In genomic region chr15:91099616-91100560, GRCh38 we compare ENCODE assay signal across 8 cellular contexts. TPM values are rescaled to one million over a fixed set of nuclear protein-coding genes. Genes with fewer than 3 reads are reported as not detected.
DNase-seq lines count a peak whose midpoint lies in the region; TF ChIP-seq lines count a peak whose summit lies in the region.

A gene with protein sequence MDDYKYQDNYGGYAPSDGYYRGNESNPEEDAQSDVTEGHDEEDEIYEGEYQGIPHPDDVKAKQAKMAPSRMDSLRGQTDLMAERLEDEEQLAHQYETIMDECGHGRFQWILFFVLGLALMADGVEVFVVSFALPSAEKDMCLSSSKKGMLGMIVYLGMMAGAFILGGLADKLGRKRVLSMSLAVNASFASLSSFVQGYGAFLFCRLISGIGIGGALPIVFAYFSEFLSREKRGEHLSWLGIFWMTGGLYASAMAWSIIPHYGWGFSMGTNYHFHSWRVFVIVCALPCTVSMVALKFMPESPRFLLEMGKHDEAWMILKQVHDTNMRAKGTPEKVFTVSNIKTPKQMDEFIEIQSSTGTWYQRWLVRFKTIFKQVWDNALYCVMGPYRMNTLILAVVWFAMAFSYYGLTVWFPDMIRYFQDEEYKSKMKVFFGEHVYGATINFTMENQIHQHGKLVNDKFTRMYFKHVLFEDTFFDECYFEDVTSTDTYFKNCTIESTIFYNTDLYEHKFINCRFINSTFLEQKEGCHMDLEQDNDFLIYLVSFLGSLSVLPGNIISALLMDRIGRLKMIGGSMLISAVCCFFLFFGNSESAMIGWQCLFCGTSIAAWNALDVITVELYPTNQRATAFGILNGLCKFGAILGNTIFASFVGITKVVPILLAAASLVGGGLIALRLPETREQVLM (plus strand): TSS chr15:91100257. CDS start chr15:91226264, 126,007 bp downstream.

- no peak for TF ChIP-seq CTCF in Calu3 (IDR thresholded peaks at IDR 0.05; ENCODE audit: unreplicated experiment)
- TF ChIP-seq CTCF in fibroblast of mammary gland (conservative IDR thresholded peaks at IDR 0.05; ENCODE audit: control insufficient read depth, insufficient read depth, low read depth, low read length) = peak; percentile 12
- no peak for TF ChIP-seq CTCF in nephron progenitor cell (IDR thresholded peaks at IDR 0.05)
- TF ChIP-seq CTCF in suprapubic skin (IDR thresholded peaks at IDR 0.05) = peak in 1 of 2 donors; percentile 6

- H3K27ac ChIP-seq in GM23248 = no peak within 1 kb of the TSS
- no peak within 1 kb of the TSS for H3K27ac ChIP-seq in suprapubic skin

- H3K4me3 ChIP-seq in GM23248 (peak within 1 kb of the TSS; percentile 71), fibroblast of mammary gland (ENCODE audit: control insufficient read depth, low read depth, low read length) (no peak within 1 kb of the TSS), suprapubic skin (peak within 1 kb of the TSS; percentile 61)

- H3K36me3 Mint-ChIP-seq in Calu3 (ENCODE audit: insufficient read depth, unreplicated experiment) (peaks cover 9% of the 10 kb centered on the region), nephron progenitor cell (ENCODE audit: low read depth) (no peaks in the 10 kb centered on the region)

- peak within 1 kb of the TSS; percentile 79 for H3K4me3 Mint-ChIP-seq in Calu3 (ENCODE audit: low read depth, unreplicated experiment)
- H3K4me3 Mint-ChIP-seq in nephron progenitor cell = peak within 1 kb of the TSS; percentile 80

- peaks cover 73% of the 10 kb centered on the region for H3K27me3 Mint-ChIP-seq in Calu3 (ENCODE audit: unreplicated experiment)
- peaks cover 97% of the 10 kb centered on the region for H3K27me3 Mint-ChIP-seq in nephron progenitor cell (ENCODE audit: low read depth, poor library complexity)

- no peaks in the 10 kb centered on the region for H3K36me3 ChIP-seq in GM23248 (ENCODE audit: low read depth)
- no peaks in the 10 kb centered on the region for H3K36me3 ChIP-seq in suprapubic skin

- peak within 1 kb of the TSS; percentile 70 for H2AFZ ChIP-seq in GM23248

- no peak within 1 kb of the TSS for H3K9ac ChIP-seq in GM23248

- H3K9me2 ChIP-seq in GM23248 (ENCODE audit: insufficient read depth) = no peaks in the 10 kb centered on the region

- H3K27ac Mint-ChIP-seq in Calu3 (ENCODE audit: unreplicated experiment) (no peak within 1 kb of the TSS), nephron progenitor cell (no peak within 1 kb of the TSS)

- H3K79me2 ChIP-seq in GM23248 (ENCODE audit: insufficient read depth) = no peaks in the 10 kb centered on the region

- no peaks in the 10 kb centered on the region for H4K20me1 ChIP-seq in GM23248 (ENCODE audit: insufficient read depth)

- H3K9me3 Mint-ChIP-seq in Calu3 (ENCODE audit: low read depth, unreplicated experiment) = no peaks in the 10 kb centered on the region
- peaks cover 13% of the 10 kb centered on the region for H3K9me3 Mint-ChIP-seq in nephron progenitor cell

- intact Hi-C loops in Calu3 (cut with micrococcal nuclease; ENCODE audit: unreplicated experiment) = no loop called here

- H3K4me1 Mint-ChIP-seq in Calu3 (ENCODE audit: low read depth, unreplicated experiment) (peaks cover 40% of the 10 kb centered on the region), nephron progenitor cell (peaks cover 29% of the 10 kb centered on the region)

- 2% methylated on average over 72 to 80 of the region's 80 CpGs for WGBS in GM23248 (ENCODE audit: low coverage in 1 of 2, low lambda C conversion rate in 2 of 2, missing lambda C conversion rate in 2 of 2), 2 experiments
- WGBS in suprapubic skin = under 1% methylated on average over 51 of the region's 80 CpGs

- BruUV-seq in Calu3 (replicated peaks; lab: Mats Ljungman, UMichigan) = no TSS peak

- H3K27me3 ChIP-seq in GM23248 (replicated peaks; ENCODE audit: insufficient read depth) (peaks cover 57% of the 10 kb centered on the region), suprapubic skin (peaks cover 40% of the 10 kb centered on the region)

- CTCF ChIA-PET in Calu3 (lab: Charles Lee) = interaction anchor here (0.6 to 1.1 kb wide), 5 partner anchors 9 to 898 kb away, joined by 3 to 5 read pairs (median 4); no protein-coding TSS in a partner anchor

- in situ Hi-C loops in GM23248 (cut with MboI) = no loop called here

- H3K4me1 ChIP-seq in GM23248 (ENCODE audit: insufficient read depth) (no peaks in the 10 kb centered on the region; the same call in 1 of the 2 replicates), suprapubic skin (peaks cover 28% of the 10 kb centered on the region)

- no peak for TF ChIP-seq EP300 in suprapubic skin (IDR thresholded peaks at IDR 0.05)

- TF ChIP-seq POLR2A in suprapubic skin (IDR thresholded peaks at IDR 0.05) = no peak

- DNase-seq in Calu3 (peak; percentile 59), GM23248 (peak; percentile 69), NCI-H510A (lab: John Stamatoyannopoulos, UW) (peak; percentile 46), fibroblast of mammary gland (ENCODE audit: low read depth) (peak; percentile 58), nephron progenitor cell (peak; percentile 72), suprapubic skin (ENCODE audit: low spot score in 2 of 2) (peak in 1 of 2 donors; percentile 79), GM19240 (ENCODE audit: insufficient read length, low spot score) (no peak)
- DNase-seq in activated T-cell treated with anti-CD3 and anti-CD28 coated beads, Interleukin-2, amount 50 U/mL, for 48 hours = peak; percentile 53 to 66

- H3K9me3 ChIP-seq in GM23248 (ENCODE audit: low read depth) = no peaks in the 10 kb centered on the region
- H3K9me3 ChIP-seq in suprapubic skin = no peaks in the 10 kb centered on the region

- H3K4me2 ChIP-seq in GM23248 (ENCODE audit: unreplicated experiment) = peak within 1 kb of the TSS; percentile 82

- H3F3A ChIP-seq in GM23248 (ENCODE audit: insufficient read depth) = no peaks in the 10 kb centered on the region

RNA-seq across cellular contexts. Expression of the gene that starts here (rescaled TPM):
- total RNA-seq in Calu3 (2022) (1.4 and 2.2 TPM in 2 replicates), suprapubic skin (1 to 10 TPM in 1 of 4 donors, under 1 TPM in 3; 0.23 to 2.2 (median 0.62) TPM)
- not detected in 2 replicates for total RNA-seq in GM23248 (2014; rRNA removed; shearing (Covaris generic))
- not detected in 2 replicates for polyA plus RNA-seq in GM23248 (2016; fragmentation: Nextera tagmentation; extraction: Ambion mirVana)

Comparison
In these comparisons a context has a peak if more than half of its experiments do, and no peak if none do; other contexts are left out.
1. Peak in DNase-seq, H3K4me3 ChIP-seq and H3K4me2 ChIP-seq in GM23248; RNA of the gene not detected or under 1 TPM.